ENCODE assay signal across 9 cellular contexts in genomic region chr1:160837558-160838205, GRCh38. TPM values are rescaled to one million over a fixed set of nuclear protein-coding genes. Genes with fewer than 3 reads are reported as not detected.
DNase-seq lines count a peak whose midpoint lies in the region; ATAC-seq and TF ChIP-seq lines count a peak whose summit lies in the region.
"Had no signal": no experiment of that assay in that cellular context is flagged by ENCODE, and none has a peak within 500 bp of the region (broad histone marks: within the 10 kb centered on the region; RNA-seq: fewer than 3 reads in every experiment).

No MANE protein-coding gene starts in this region.

- H3K79me2 ChIP-seq in DOHH2 (ENCODE audit: control insufficient read depth, low read length) = no peaks in the 10 kb centered on the region

- no peaks in the 10 kb centered on the region for H3K4me1 Mint-ChIP-seq in chondrocyte (ENCODE audit: low read depth)

- H3K4me1 ChIP-seq in DOHH2 (ENCODE audit: control insufficient read depth, low read length) = peaks cover 25% of the 10 kb centered on the region

- H3K27ac ChIP-seq in DOHH2 (ENCODE audit: low read depth, low read length) = no peak overlapping the region

- peaks cover 13% of the 10 kb centered on the region for H3K27me3 Mint-ChIP-seq in chondrocyte (ENCODE audit: low read depth)

- no peaks in the 10 kb centered on the region for H3K36me3 Mint-ChIP-seq in chondrocyte (ENCODE audit: low read depth)

- peak overlapping the region; percentile 49 for H3K4me2 ChIP-seq in DOHH2 (ENCODE audit: low read length)

- no peaks in the 10 kb centered on the region for H3K9me2 ChIP-seq in DOHH2 (replicated peaks; ENCODE audit: control insufficient read depth, low read length)

- no peaks in the 10 kb centered on the region for H3K9me3 ChIP-seq in DOHH2 (ENCODE audit: control insufficient read depth, insufficient read depth, low read length)

- H3K36me3 ChIP-seq in DOHH2 (ENCODE audit: control insufficient read depth, low read length) = no peaks in the 10 kb centered on the region

- H3K27ac Mint-ChIP-seq in chondrocyte (ENCODE audit: unreplicated experiment) = no peak overlapping the region

- DNase-seq in GM20000 (ENCODE audit: low spot score) (peak; percentile 69), epithelial cell of esophagus (ENCODE audit: low read depth) (peak; percentile 29), chondrocyte (ENCODE audit: low spot score) (no peak), NCI-H1048 (lab: John Stamatoyannopoulos, UW) (no peak)
- DNase-seq in activated CD4-positive, alpha-beta T cell treated with anti-CD3 and anti-CD28 coated beads for 4 hours = peak; percentile 63 to 79
- DNase-seq in stimulated activated CD4-positive, alpha-beta T cell treated with anti-CD3 and anti-CD28 coated beads, Interleukin-1b, Interleukin-23, amount 100 ng/mL, for 4 hours (ENCODE audit: low read depth in 2 of 2) = peak; percentile 52 to 53
- DNase-seq: IMR-90 had no signal

- no peaks in the 10 kb centered on the region for H4K20me1 ChIP-seq in DOHH2 (ENCODE audit: control insufficient read depth, insufficient read depth, low read depth, low read length)

- peaks cover 3% of the 10 kb centered on the region; the same call in 1 of the 2 replicates for H3F3A ChIP-seq in DOHH2 (ENCODE audit: control insufficient read depth, insufficient read depth)

- no peaks in the 10 kb centered on the region for H3K9me3 Mint-ChIP-seq in chondrocyte (ENCODE audit: low read depth)

- ATAC-seq in HG03575 (IDR thresholded peaks at IDR 0.05; ENCODE audit: extremely low read depth, insufficient number of reproducible peaks, low FRiP score, unreplicated experiment) = peak; percentile 42

- no peak overlapping the region for H3K4me3 Mint-ChIP-seq in chondrocyte (ENCODE audit: unreplicated experiment)

- TF ChIP-seq CTCF in DOHH2 (IDR thresholded peaks at IDR 0.05; ENCODE audit: low read depth, low read length, poor library complexity, severe bottlenecking) = peak; percentile 39
- peak; percentile 31 for TF ChIP-seq CTCF in GM20000 (IDR thresholded peaks at IDR 0.05; ENCODE audit: extremely low read depth, missing control alignments)
- TF ChIP-seq CTCF in epithelial cell of esophagus (IDR thresholded peaks at IDR 0.05; ENCODE audit: insufficient read depth, low read depth, low read length, missing control alignments) = no peak
- TF ChIP-seq CTCF in chondrocyte (IDR thresholded peaks at IDR 0.05) = no peak

- no peaks in the 10 kb centered on the region for H3K27me3 ChIP-seq in DOHH2 (ENCODE audit: control insufficient read depth, low read length)

- peak overlapping the region; percentile 31; the same call in 1 of the 2 replicates for H3K4me3 ChIP-seq in DOHH2 (ENCODE audit: low read length)
- no peak overlapping the region for H3K4me3 ChIP-seq in epithelial cell of esophagus (ENCODE audit: low read length)

RNA-seq across cellular contexts. Expression of gene CD244, which starts 25.0 kb away (rescaled TPM):
- total RNA-seq in chondrocyte = not detected in 3 replicates
- total RNA-seq: IMR-90 had no signal

RNA-seq across cellular contexts. Expression of gene LY9, which starts 41.7 kb away (rescaled TPM):
- not detected in 3 replicates for total RNA-seq in chondrocyte
- total RNA-seq: IMR-90 had no signal

RNA-seq across cellular contexts. Expression of gene ITLN1, which starts 47.3 kb away (rescaled TPM):
- total RNA-seq in chondrocyte = not detected in 3 replicates
- total RNA-seq: IMR-90 had no signal

Comparison
In these comparisons a context has a peak if more than half of its experiments do, and no peak if none do; other contexts are left out.
1. CTCF ChIP-seq: peak in DOHH2 (single experiment) and GM20000 (single experiment); none in epithelial cell of esophagus (single experiment) and chondrocyte (single experiment).
2. DNase-seq: peak in GM20000 (single experiment), activated CD4-positive, alpha-beta T cell treated with anti-CD3 and anti-CD28 coated beads for 4 hours (2 of 2), epithelial cell of esophagus (single experiment) and stimulated activated CD4-positive, alpha-beta T cell treated with anti-CD3 and anti-CD28 coated beads, Interleukin-1b, Interleukin-23, amount 100 ng/mL, for 4 hours (2 of 2); none in chondrocyte (single experiment) and NCI-H1048 (single experiment).